8 cellular contexts compared by ENCODE assay signal in genomic region chr19:52637718-52638585, GRCh38.
DNase-seq lines count a peak whose midpoint lies in the region; ATAC-seq and TF ChIP-seq lines count a peak whose summit lies in the region.

ZNF83 (minus strand) TSS chr19:52638355.

- TF ChIP-seq POLR2A in GM10847 (IDR thresholded peaks at IDR 0.05; ENCODE audit: extremely low read depth, insufficient read length), result peak; percentile 44

- DNase-seq in NCI-H187 (lab: John Stamatoyannopoulos, UW), result peak; percentile 92 to 94
- peak; percentile 90 for DNase-seq in T-helper 22 cell (ENCODE audit: low read depth)
- peak; percentile 98 for DNase-seq in astrocyte of the hippocampus (ENCODE audit: low read depth, low spot score)
- DNase-seq in hippocampal formation (lab: John Stamatoyannopoulos, UW), result peak; percentile 75 to 86
- DNase-seq in retina, result peak; percentile 84
- no peak for DNase-seq in NCI-H1694 treated with DMSO at 0.1 percent for 48 hours (lab: John Stamatoyannopoulos, UW)

- peak; percentile 96 for ATAC-seq in HG02798 (IDR thresholded peaks at IDR 0.05; ENCODE audit: poor library complexity, unreplicated experiment)
